Comparison of ENCODE assay signal across 8 cellular contexts in the genomic region with DNA sequence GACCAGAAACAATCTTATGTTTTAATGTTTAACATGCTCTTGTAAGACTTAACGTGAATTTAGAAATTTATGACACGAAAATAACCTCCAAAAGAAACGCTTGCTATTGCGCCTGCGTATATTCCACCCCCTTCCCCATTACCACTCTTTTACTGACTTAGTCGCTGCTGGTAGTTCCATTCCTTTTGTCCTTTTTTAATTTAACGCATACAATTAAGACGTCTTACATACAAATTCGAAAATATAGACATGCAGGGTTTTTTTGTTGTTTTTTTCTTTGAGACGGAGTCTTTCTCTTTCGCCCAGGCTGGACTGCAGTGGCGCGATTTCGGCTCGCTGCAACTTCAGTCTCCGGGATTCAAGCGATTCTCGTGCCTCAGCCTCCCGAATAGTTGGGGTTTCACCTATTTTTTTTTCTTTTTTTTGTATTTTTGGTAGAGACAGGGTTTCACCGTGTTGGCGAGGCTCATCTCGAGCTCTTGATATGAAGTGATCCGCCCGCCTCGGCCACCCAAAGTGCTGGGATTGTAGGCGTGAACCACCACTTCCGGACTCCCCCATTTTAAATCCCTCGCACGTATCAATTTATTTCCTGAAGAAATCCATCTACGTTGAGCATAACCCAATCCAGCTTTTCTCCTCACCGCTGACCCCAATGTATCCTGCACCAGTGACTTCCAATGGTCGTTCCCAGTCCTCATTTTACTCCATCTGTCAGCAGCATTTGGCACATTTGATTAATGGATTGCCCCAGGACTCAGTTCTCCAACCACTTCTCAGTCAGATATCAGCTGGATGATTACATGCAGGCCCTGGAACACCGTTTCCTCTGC. TPM values are rescaled to one million over a fixed set of nuclear protein-coding genes. Genes with fewer than 3 reads are reported as not detected.
DNase-seq lines count a peak whose midpoint lies in the region; ATAC-seq and TF ChIP-seq lines count a peak whose summit lies in the region.

No MANE protein-coding gene starts in this region.

- DNase-seq in body of pancreas (peak; percentile 17 to 56 (median 50)), spleen (peak; percentile 85), NCI-H2196 treated with DMSO at 0.1 percent for 48 hours (lab: John Stamatoyannopoulos, UW; ENCODE audit: unreplicated experiment) (no peak)

- H3K9ac ChIP-seq in KMS-11, result no peak overlapping the region
- peak overlapping the region; percentile 86 for H3K9ac ChIP-seq in SU-DHL-6 (ENCODE audit: low read length)
- H3K9ac ChIP-seq in iPS-20b (ENCODE audit: low read depth, low read length), result peak overlapping the region; percentile 97; the same call in 1 of the 2 replicates

- no peaks in the 10 kb centered on the region for H3K36me3 ChIP-seq in KMS-11 (ENCODE audit: insufficient read depth)
- H3K36me3 ChIP-seq in SU-DHL-6 (ENCODE audit: low read length), result peaks cover 3% of the 10 kb centered on the region; the same call in 1 of the 2 replicates
- H3K36me3 ChIP-seq in body of pancreas (replicated peaks in 1 of 2; ENCODE audit: insufficient read depth in 1 of 2, low read depth in 2 of 2), result peaks cover 0 to 2% of the 10 kb centered on the region in 2 donors
- H3K36me3 ChIP-seq in iPS-20b (ENCODE audit: insufficient read depth, low read depth, low read length), result peaks cover 11% of the 10 kb centered on the region
- peaks cover 0 to 13% (median 7%) of the 10 kb centered on the region in 6 donors for H3K36me3 ChIP-seq in spleen

- peak; percentile 27 for ATAC-seq in GM21786 (IDR thresholded peaks at IDR 0.05; ENCODE audit: unreplicated experiment)
- ATAC-seq in body of pancreas, result peak; percentile 73

- WGBS in body of pancreas, 2 donors, result 3 to 6% methylated on average over 33 of the region's 33 CpGs
- 4 to 24% (median 12%) methylated on average over 33 of the region's 33 CpGs for WGBS in spleen, 5 donors

- no peak overlapping the region for H3K27ac ChIP-seq in KMS-11
- H3K27ac ChIP-seq in SU-DHL-6 (ENCODE audit: low read depth, low read length), result peak overlapping the region; percentile 66
- peak overlapping the region; percentile 59 to 93 (median 88) for H3K27ac ChIP-seq in body of pancreas
- no peak overlapping the region for H3K27ac ChIP-seq in iPS-20b (ENCODE audit: low read length)
- peak overlapping the region; percentile 89 to 98 (median 95) for H3K27ac ChIP-seq in spleen

- H2AFZ ChIP-seq in KMS-11 (ENCODE audit: low read depth) (peak overlapping the region; percentile 80; the same call in 1 of the 2 replicates), SU-DHL-6 (ENCODE audit: low read depth, low read length, severe bottlenecking) (peak overlapping the region; percentile 90)

- no peaks in the 10 kb centered on the region for H3K9me3 ChIP-seq in SU-DHL-6 (ENCODE audit: insufficient read depth, low read length)
- H3K9me3 ChIP-seq in body of pancreas, result no peaks in the 10 kb centered on the region
- no peaks in the 10 kb centered on the region for H3K9me3 ChIP-seq in iPS-20b (ENCODE audit: insufficient read depth, low read depth, low read length)
- no peaks in the 10 kb centered on the region for H3K9me3 ChIP-seq in spleen

- H3K4me2 ChIP-seq in KMS-11 (no peak overlapping the region), SU-DHL-6 (ENCODE audit: low read depth, low read length, poor library complexity, severe bottlenecking) (peak overlapping the region; percentile 86)

- H4K20me1 ChIP-seq in KMS-11 (ENCODE audit: insufficient read depth) (no peaks in the 10 kb centered on the region), SU-DHL-6 (ENCODE audit: low read depth, low read length) (no peaks in the 10 kb centered on the region)

- intact Hi-C loops in body of pancreas (cut with DNase I), result no loop called here
- intact Hi-C loops in spleen (cut with DNase I; ENCODE audit: low total_unique reads), result no loop called here

- no peaks in the 10 kb centered on the region for H3K4me1 ChIP-seq in KMS-11 (ENCODE audit: low read depth, poor library complexity, severe bottlenecking)
- H3K4me1 ChIP-seq in body of pancreas, result peaks cover 14% of the 10 kb centered on the region
- no peaks in the 10 kb centered on the region; the same call in 1 of the 2 replicates for H3K4me1 ChIP-seq in iPS-20b (ENCODE audit: insufficient read depth, low read length)
- H3K4me1 ChIP-seq in spleen, result peaks cover 11 to 35% (median 21%) of the 10 kb centered on the region in 6 donors

- H3F3A ChIP-seq in SU-DHL-6 (ENCODE audit: insufficient read depth), result 0 out of 2 replicates have a peak, but pooled peaks cover 5% of the 10 kb centered on the region

- peak overlapping the region; percentile 84 for H3K4me3 ChIP-seq in GM08714 (ENCODE audit: low read length)
- no peak overlapping the region for H3K4me3 ChIP-seq in KMS-11 (IDR thresholded peaks at IDR 0.05; ENCODE audit: insufficient read depth, low read depth, low read length)
- peak overlapping the region; percentile 79 for H3K4me3 ChIP-seq in SU-DHL-6 (ENCODE audit: insufficient read depth, low read length, poor library complexity, severe bottlenecking)
- peak overlapping the region; percentile 42 to 55 for H3K4me3 ChIP-seq in body of pancreas
- peak overlapping the region; percentile 92 for H3K4me3 ChIP-seq in iPS-20b (ENCODE audit: low read length)
- peak overlapping the region; percentile 50 to 86 (median 73) for H3K4me3 ChIP-seq in spleen

- TF ChIP-seq POLR2A in body of pancreas (IDR thresholded peaks at IDR 0.05) (peak in 2 of 3 donors; percentile 70 to 80), spleen (IDR thresholded peaks at IDR 0.05) (no peak)

- H3K9me2 ChIP-seq in SU-DHL-6 (replicated peaks; ENCODE audit: insufficient read depth, low read length), result no peaks in the 10 kb centered on the region

- peaks cover 11% of the 10 kb centered on the region for H3K79me2 ChIP-seq in KMS-11 (ENCODE audit: insufficient read depth, low read depth)
- peaks cover 35% of the 10 kb centered on the region for H3K79me2 ChIP-seq in SU-DHL-6 (ENCODE audit: insufficient read depth, low read length)

- no peaks in the 10 kb centered on the region for H3K27me3 ChIP-seq in KMS-11 (ENCODE audit: insufficient read depth, low read depth)
- H3K27me3 ChIP-seq in SU-DHL-6 (ENCODE audit: low read length), result no peaks in the 10 kb centered on the region
- no peaks in the 10 kb centered on the region for H3K27me3 ChIP-seq in body of pancreas
- no peaks in the 10 kb centered on the region for H3K27me3 ChIP-seq in iPS-20b (ENCODE audit: insufficient read depth, low read length)
- H3K27me3 ChIP-seq in spleen (replicated peaks in 1 of 7), result no peaks in the 10 kb centered on the region

- TF ChIP-seq CTCF in KMS-11 (conservative IDR thresholded peaks at IDR 0.05; ENCODE audit: low read depth, low read length) (no peak), SU-DHL-6 (IDR thresholded peaks at IDR 0.05; ENCODE audit: insufficient read depth, low read length, poor library complexity, severe bottlenecking) (no peak), body of pancreas (IDR thresholded peaks at IDR 0.05) (peak in 2 of 7 experiments; percentile 1 to 12), spleen (IDR thresholded peaks at IDR 0.05 in 8 of 11, conservative IDR thresholded peaks at IDR 0.05 in 3 of 11) (no peak)

RNA-seq across cellular contexts. Expression of a gene that starts 0.7 kb away (rescaled TPM):
- 1 to 10 TPM; 4.9 to 6.0 TPM for total RNA-seq in body of pancreas
- 10 to 100 TPM in 6 of 7 donors, 1 to 10 TPM in 1; 9.5 to 15.9 (median 14.6) TPM for total RNA-seq in spleen
- polyA plus RNA-seq in spleen, result 10 to 100 TPM; 22.8 to 27.0 (median 23.5) TPM

RNA-seq across cellular contexts. Expression of a gene that starts 22.7 kb away (rescaled TPM):
- total RNA-seq in body of pancreas (not detected), spleen (not detected)
- polyA plus RNA-seq in spleen, result not detected

RNA-seq across cellular contexts. Expression of a gene that starts 34.5 kb away (rescaled TPM):
- 10 to 100 TPM in 1 of 2 donors, 1 to 10 TPM in 1; 2.3 to 12.2 TPM for total RNA-seq in body of pancreas
- 10 to 100 TPM; 17.2 to 37.8 (median 35.7) TPM for total RNA-seq in spleen
- 10 to 100 TPM in 2 of 3 donors, 1 to 10 TPM in 1; 7.8 to 11.5 (median 10.6) TPM for polyA plus RNA-seq in spleen

RNA-seq across cellular contexts. Expression of a gene that starts 37.3 kb away (rescaled TPM):
- 1 to 10 TPM in 1 of 2 donors, under 1 TPM in 1; 0.78 to 2.6 TPM for total RNA-seq in body of pancreas
- 10 to 100 TPM; 34.1 to 81.1 (median 45.6) TPM for total RNA-seq in spleen
- polyA plus RNA-seq in spleen, result 10 to 100 TPM in 1 of 3 donors, 1 to 10 TPM in 2; 5.6 to 12.1 (median 8.0) TPM

Comparison
In these comparisons a context has a peak if more than half of its experiments do, and no peak if none do; other contexts are left out.
1. H3K27ac ChIP-seq: peak in SU-DHL-6 (single experiment), body of pancreas (4 of 4) and spleen (8 of 8); none in KMS-11 (single experiment) and iPS-20b (single experiment).
2. POLR2A ChIP-seq: peak in body of pancreas (2 of 3); none in spleen (0 of 3).